Comparison of ENCODE assay signal across 8 cellular contexts in genomic region chr13:32811297-32811800, GRCh38.
A peak's percentile ranks its signal among the peaks of the same experiment; 100 is the strongest.
DNase-seq lines count a peak whose midpoint lies in the region; ATAC-seq and TF ChIP-seq lines count a peak whose summit lies in the region.

No MANE protein-coding gene starts in this region.

- H3K27me3 ChIP-seq in Panc1 (ENCODE audit: control insufficient read depth, insufficient read depth, low read length) = no peaks in the 10 kb centered on the region
- no peaks in the 10 kb centered on the region for H3K27me3 ChIP-seq in mesenchymal stem cell (ENCODE audit: control insufficient read depth in 1 of 2, insufficient read depth in 1 of 2, low read length in 2 of 2)
- no peaks in the 10 kb centered on the region for H3K27me3 ChIP-seq in Caco-2 (replicated peaks; ENCODE audit: control insufficient read depth, insufficient read depth, low read length)

- POLR2A ChIA-PET in Panc1 (lab: Charles Lee) (no interaction called here), Caco-2 (lab: Charles Lee) (interaction anchor here (0.7 kb wide), 1 partner anchor 48 kb away, joined by 3 read pairs; no protein-coding TSS in a partner anchor)

- peaks cover 22% of the 10 kb centered on the region for H3K9me3 Mint-ChIP-seq in activated CD4-positive, alpha-beta T cell treated with anti-CD3 and anti-CD28 coated beads, Interleukin-2, amount 10 ng/mL, durations not matched to agents 24 days and 14 days
- peaks cover 20% of the 10 kb centered on the region for H3K9me3 Mint-ChIP-seq in Caco-2 (ENCODE audit: unreplicated experiment)

- H2BK120ac ChIP-seq in mesenchymal stem cell (ENCODE audit: low read depth, low read length) = no peak overlapping the region

- no peak overlapping the region for H2BK12ac ChIP-seq in mesenchymal stem cell (ENCODE audit: low read length in 2 of 2)

- peak overlapping the region; percentile 76 for H3K27ac Mint-ChIP-seq in activated CD4-positive, alpha-beta T cell treated with anti-CD3 and anti-CD28 coated beads, Interleukin-2, amount 10 ng/mL, durations not matched to agents 24 days and 14 days
- H3K27ac Mint-ChIP-seq in Caco-2 (ENCODE audit: unreplicated experiment) = no peak overlapping the region

- H2AK5ac ChIP-seq in mesenchymal stem cell (ENCODE audit: low read length, severe bottlenecking) = no peak overlapping the region

- intact Hi-C loops in activated CD4-positive, alpha-beta T cell treated with anti-CD3 and anti-CD28 coated beads, Interleukin-2, amount 10 ng/mL, durations not matched to agents 24 days and 14 days (cut with micrococcal nuclease) = no loop called here
- intact Hi-C loops in Panc1 (cut with micrococcal nuclease; ENCODE audit: unreplicated experiment) (no loop called here), Caco-2 (cut with micrococcal nuclease; ENCODE audit: unreplicated experiment) (no loop called here)

- peaks cover 4% of the 10 kb centered on the region for H3K27me3 Mint-ChIP-seq in activated CD4-positive, alpha-beta T cell treated with anti-CD3 and anti-CD28 coated beads, Interleukin-2, amount 10 ng/mL, durations not matched to agents 24 days and 14 days
- no peaks in the 10 kb centered on the region for H3K27me3 Mint-ChIP-seq in Caco-2 (ENCODE audit: insufficient read depth, unreplicated experiment)

- whole genome bisulfite sequencing in mesenchymal stem cell = 74% methylated on average over 7 of the region's 7 CpGs

- H3K9me3 ChIP-seq in Panc1 (ENCODE audit: control insufficient read depth, insufficient read depth, low read depth, low read length) (no peaks in the 10 kb centered on the region), mesenchymal stem cell (ENCODE audit: control insufficient read depth, low read length) (peaks cover 14% of the 10 kb centered on the region), Caco-2 (peaks cover 3% of the 10 kb centered on the region; the same call in 1 of the 2 replicates)

- peaks cover 2% of the 10 kb centered on the region for H3K36me3 Mint-ChIP-seq in activated CD4-positive, alpha-beta T cell treated with anti-CD3 and anti-CD28 coated beads, Interleukin-2, amount 10 ng/mL, durations not matched to agents 24 days and 14 days (ENCODE audit: low read depth)
- H3K36me3 Mint-ChIP-seq in Caco-2 (ENCODE audit: insufficient read depth, unreplicated experiment) = no peaks in the 10 kb centered on the region

- H3K79me1 ChIP-seq in mesenchymal stem cell (replicated peaks; ENCODE audit: low read length, poor library complexity, severe bottlenecking) = no peaks in the 10 kb centered on the region

- BruUV-seq in Panc1 (replicated peaks; lab: Mats Ljungman, UMichigan) (no TSS peak), Caco-2 (replicated peaks; lab: Mats Ljungman, UMichigan) (no TSS peak)

- H3K9ac ChIP-seq in mesenchymal stem cell (ENCODE audit: low read length) = no peak overlapping the region

- no peak overlapping the region for H3K18ac ChIP-seq in mesenchymal stem cell (ENCODE audit: low read depth in 1 of 2, low read length in 2 of 2)

- no peak overlapping the region for H3K4ac ChIP-seq in mesenchymal stem cell (ENCODE audit: low read depth in 1 of 2, low read length in 2 of 2)

- no peak overlapping the region for H2BK5ac ChIP-seq in mesenchymal stem cell (ENCODE audit: low read depth, low read length, poor library complexity, severe bottlenecking)

- no peak overlapping the region for H3K4me3 ChIP-seq in Panc1 (ENCODE audit: low read depth in 2 of 2, low read length in 2 of 2)
- no peak overlapping the region for H3K4me3 ChIP-seq in mesenchymal stem cell (ENCODE audit: insufficient read depth in 1 of 2, low read depth in 1 of 2, low read length in 2 of 2)
- H3K4me3 ChIP-seq in Caco-2 (ENCODE audit: low read depth, low read length) = no peak overlapping the region

- peak overlapping the region; percentile 64 for H3K4me3 Mint-ChIP-seq in activated CD4-positive, alpha-beta T cell treated with anti-CD3 and anti-CD28 coated beads, Interleukin-2, amount 10 ng/mL, durations not matched to agents 24 days and 14 days
- H3K4me3 Mint-ChIP-seq in Caco-2 (ENCODE audit: unreplicated experiment) = no peak overlapping the region

- H4K8ac ChIP-seq in mesenchymal stem cell (ENCODE audit: low read length) = no peak overlapping the region

- peaks cover 14% of the 10 kb centered on the region for H3K4me1 Mint-ChIP-seq in activated CD4-positive, alpha-beta T cell treated with anti-CD3 and anti-CD28 coated beads, Interleukin-2, amount 10 ng/mL, durations not matched to agents 24 days and 14 days
- H3K4me1 Mint-ChIP-seq in Caco-2 (ENCODE audit: low read depth, unreplicated experiment) = peaks cover 8% of the 10 kb centered on the region

- TF ChIP-seq CTCF in Panc1 (IDR thresholded peaks at IDR 0.05) (no peak), Caco-2 (IDR thresholded peaks at IDR 0.05; ENCODE audit: insufficient read depth in 1 of 2, low read depth in 1 of 2, low read length in 1 of 2, severe bottlenecking in 1 of 2, unreplicated experiment in 1 of 2) (no peak)

- no peak overlapping the region for H3K4me2 ChIP-seq in mesenchymal stem cell (ENCODE audit: low read length, poor library complexity, severe bottlenecking)

- H2BK15ac ChIP-seq in mesenchymal stem cell (ENCODE audit: low read depth, poor library complexity, severe bottlenecking) = no peak overlapping the region

- no peak overlapping the region for H3K14ac ChIP-seq in mesenchymal stem cell (ENCODE audit: low read length in 2 of 2)

- no peak overlapping the region for H3K23ac ChIP-seq in mesenchymal stem cell (ENCODE audit: low read length in 2 of 2)

- H4K91ac ChIP-seq in mesenchymal stem cell (ENCODE audit: low read length) = no peak overlapping the region

- no peak overlapping the region for H3K27ac ChIP-seq in Panc1 (ENCODE audit: low read length)
- H3K27ac ChIP-seq in mesenchymal stem cell (ENCODE audit: low read length, poor library complexity, severe bottlenecking) = no peak overlapping the region

- no peaks in the 10 kb centered on the region for H3K4me1 ChIP-seq in Panc1 (ENCODE audit: control insufficient read depth, insufficient read depth, low read length)
- no peaks in the 10 kb centered on the region for H3K4me1 ChIP-seq in mesenchymal stem cell (ENCODE audit: control insufficient read depth, insufficient read depth, low read depth, low read length)
- H3K4me1 ChIP-seq in Caco-2 = no peaks in the 10 kb centered on the region

- no peak overlapping the region for H2AFZ ChIP-seq in mesenchymal stem cell (ENCODE audit: low read depth, low read length)

- CTCF ChIA-PET in Panc1 (lab: Charles Lee) (no interaction called here), Caco-2 (lab: Charles Lee) (no interaction called here)

- H3K36me3 ChIP-seq in Panc1 (ENCODE audit: control insufficient read depth, insufficient read depth, low read length) = no peaks in the 10 kb centered on the region
- H3K36me3 ChIP-seq in mesenchymal stem cell (ENCODE audit: control insufficient read depth in 1 of 2, insufficient read depth in 2 of 2, low read depth in 1 of 2, low read length in 2 of 2) = no peaks in the 10 kb centered on the region
- no peaks in the 10 kb centered on the region for H3K36me3 ChIP-seq in Caco-2 (ENCODE audit: control insufficient read depth, insufficient read depth, low read length)

- in situ Hi-C loops in Panc1 (cut with HindIII; ENCODE audit: low pct_unique_long_range_greater_than_20kb, low sequenced_read_pairs) = no loop called here

- ATAC-seq in HG02759 (IDR thresholded peaks at IDR 0.05; ENCODE audit: unreplicated experiment) (peak; percentile 82), Panc1 (0 out of 2 replicates have a peak, but pooled peaks have one; percentile 51)

- DNase-seq in activated CD4-positive, alpha-beta T cell treated with anti-CD3 and anti-CD28 coated beads, Interleukin-2, amount 10 ng/mL, durations not matched to agents 24 days and 14 days = peak; percentile 76
- DNase-seq in activated CD4-positive, alpha-beta T cell treated with anti-CD3 and anti-CD28 coated beads, Interleukin-2, amount 50 U/mL, for 4 hours = no peak
- no peak for DNase-seq in Panc1 (ENCODE audit: low read depth, low spot score)
- DNase-seq in mesenchymal stem cell = peak; percentile 41
- no peak for DNase-seq in Caco-2
- DNase-seq in NCI-H526 treated with DMSO at 0.1 percent for 48 hours (lab: John Stamatoyannopoulos, UW) = no peak
- DNase-seq in stimulated activated CD4-positive, alpha-beta T cell treated with anti-CD3 and anti-CD28 coated beads, Interleukin-4, amount 100 ng/mL, for 24 hours = no peak

Comparison
In these comparisons a context has a peak if more than half of its experiments do, and no peak if none do; other contexts are left out.
1. DNase-seq: peak in activated CD4-positive, alpha-beta T cell treated with anti-CD3 and anti-CD28 coated beads, Interleukin-2, amount 10 ng/mL, durations not matched to agents 24 days and 14 days (single experiment) and mesenchymal stem cell (single experiment); none in activated CD4-positive, alpha-beta T cell treated with anti-CD3 and anti-CD28 coated beads, Interleukin-2, amount 50 U/mL, for 4 hours (0 of 2), Panc1 (single experiment), Caco-2 (0 of 2), NCI-H526 treated with DMSO at 0.1 percent for 48 hours (single experiment) and stimulated activated CD4-positive, alpha-beta T cell treated with anti-CD3 and anti-CD28 coated beads, Interleukin-4, amount 100 ng/mL, for 24 hours (single experiment).